In the genomic region with DNA sequence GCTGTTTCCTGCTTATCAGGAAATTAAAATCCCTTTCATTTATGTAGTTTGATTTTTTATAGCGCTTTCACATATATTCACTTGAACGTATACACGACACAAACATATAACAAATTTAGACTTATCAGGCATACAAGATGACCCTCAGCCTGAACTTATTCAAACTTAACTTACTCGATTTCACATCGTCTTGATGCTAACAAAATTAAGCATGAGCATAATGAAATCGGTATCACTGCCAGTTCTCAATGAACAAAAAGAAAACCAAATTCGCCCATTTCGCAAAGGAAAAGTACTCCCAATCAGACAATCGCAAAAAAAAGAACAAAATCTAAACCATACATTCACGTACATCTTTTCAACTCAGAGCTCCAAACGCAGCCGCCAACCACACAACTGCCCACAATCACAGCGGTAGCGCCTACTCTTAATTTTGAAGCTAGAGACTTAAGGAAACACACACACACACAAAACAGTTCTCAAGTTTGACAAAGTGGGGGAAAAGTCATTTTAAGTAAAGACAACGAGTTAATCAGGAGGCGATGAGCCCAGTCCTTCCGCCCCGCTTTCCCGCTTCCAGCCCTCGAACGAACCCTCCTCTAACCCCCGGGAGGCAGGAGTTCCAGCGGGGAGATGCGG, we compare ENCODE assay signal across 7 cellular contexts. TPM values are rescaled to one million over a fixed set of nuclear protein-coding genes. Genes with fewer than 3 reads are reported as not detected.
DNase-seq lines count a peak whose midpoint lies in the region; ATAC-seq, FAIRE-seq and TF ChIP-seq lines count a peak whose summit lies in the region.

No MANE protein-coding gene starts in this region.

- intact Hi-C loops in natural killer cell (cut with micrococcal nuclease) = no loop called here

- ATAC-seq in natural killer cell (peak in 1 of 3 donors; percentile 8), HG02870 (IDR thresholded peaks at IDR 0.05; ENCODE audit: unreplicated experiment) (no peak)

- peak; percentile 54 for FAIRE-seq in GM12891 (lab: Jason Lieb, UNC)

- TF ChIP-seq POLR2A in GM12891 (IDR thresholded peaks at IDR 0.05; ENCODE audit: low read depth, low read length) = no peak

- peak overlapping the region; percentile 84 for H3K9ac ChIP-seq in OCI-LY1 (ENCODE audit: low read length)
- peak overlapping the region in 1 of 2 donors; percentile 33 for H3K9ac ChIP-seq in duodenal mucosa (ENCODE audit: low read depth in 1 of 2, low read length in 2 of 2)

- peak overlapping the region; percentile 84 for H3K4me3 ChIP-seq in OCI-LY1 (ENCODE audit: low read depth, low read length, poor library complexity, severe bottlenecking)
- H3K4me3 ChIP-seq in duodenal mucosa (ENCODE audit: low read depth in 1 of 2, low read length in 2 of 2) = peak overlapping the region; percentile 52 to 55

- DNase-seq in GM12891 (ENCODE audit: insufficient read length, low spot score) (no peak), natural killer cell (no peak), amniotic stem cell (lab: John Stamatoyannopoulos, UW) (no peak), germinal center (ENCODE audit: low spot score) (no peak)

- H3K27ac ChIP-seq in OCI-LY1 (ENCODE audit: low read depth, low read length, poor library complexity, severe bottlenecking) (peak overlapping the region; percentile 61), duodenal mucosa (ENCODE audit: low read depth, low read length) (no peak overlapping the region)

- H3K9me3 ChIP-seq in OCI-LY1 (ENCODE audit: low read length) = no peaks in the 10 kb centered on the region
- no peaks in the 10 kb centered on the region for H3K9me3 ChIP-seq in duodenal mucosa (ENCODE audit: control insufficient read depth in 1 of 2, low read length in 2 of 2)

- H3K4me1 ChIP-seq in OCI-LY1 (ENCODE audit: insufficient read depth, low read length, severe bottlenecking) (peaks cover 42% of the 10 kb centered on the region), duodenal mucosa (ENCODE audit: control insufficient read depth in 1 of 2, insufficient read depth in 2 of 2, low read length in 2 of 2) (peaks cover 7 to 11% of the 10 kb centered on the region in 2 donors)

- no peaks in the 10 kb centered on the region for H3K36me3 Mint-ChIP-seq in natural killer cell

- no peaks in the 10 kb centered on the region for H3K9me2 ChIP-seq in OCI-LY1 (ENCODE audit: low read depth, low read length)

- no peak overlapping the region for H2AFZ ChIP-seq in OCI-LY1 (ENCODE audit: low read length)

- no peaks in the 10 kb centered on the region for H3F3A ChIP-seq in OCI-LY1 (ENCODE audit: insufficient read depth, low read length)

- H3K36me3 ChIP-seq in OCI-LY1 (ENCODE audit: insufficient read depth, low read length) = peaks cover 8% of the 10 kb centered on the region; the same call in 1 of the 2 replicates
- H3K36me3 ChIP-seq in duodenal mucosa (ENCODE audit: control insufficient read depth in 1 of 2, insufficient read depth in 2 of 2, low read length in 2 of 2) = no peaks in the 10 kb centered on the region

- H3K9me3 Mint-ChIP-seq in natural killer cell = no peaks in the 10 kb centered on the region

- H4K20me1 ChIP-seq in OCI-LY1 (ENCODE audit: insufficient read depth, low read length) = no peaks in the 10 kb centered on the region

- H3K27ac Mint-ChIP-seq in natural killer cell = no peak overlapping the region

- no peak for TF ChIP-seq CTCF in OCI-LY1 (IDR thresholded peaks at IDR 0.05; ENCODE audit: low read length)
- no peak for TF ChIP-seq CTCF in natural killer cell (IDR thresholded peaks at IDR 0.05)

- H3K27me3 ChIP-seq in OCI-LY1 (ENCODE audit: insufficient read depth, low read length) = peaks cover 4% of the 10 kb centered on the region; the same call in 1 of the 2 replicates
- H3K27me3 ChIP-seq in duodenal mucosa (ENCODE audit: control insufficient read depth in 1 of 2, insufficient read depth in 2 of 2, low read length in 2 of 2) = peaks cover 37 to 39% of the 10 kb centered on the region in 2 donors

- H3K4me2 ChIP-seq in OCI-LY1 (ENCODE audit: low read length) = peak overlapping the region; percentile 74

- H3K27me3 Mint-ChIP-seq in natural killer cell (ENCODE audit: low read depth in 2 of 2) = peaks cover 38 to 42% of the 10 kb centered on the region in 2 donors

- H3K4me1 Mint-ChIP-seq in natural killer cell = peaks cover 9 to 16% of the 10 kb centered on the region in 2 donors

- peak overlapping the region; percentile 84 for H3K4me3 Mint-ChIP-seq in natural killer cell

- H3K79me2 ChIP-seq in OCI-LY1 (ENCODE audit: insufficient read depth, low read length) = peaks cover 50% of the 10 kb centered on the region

TF ChIP-seq in GM12891, 5 proteins besides CTCF, POLR2A, EP300 and RAD21:
- TF ChIP-seq SPI1 (IDR thresholded peaks at IDR 0.05; ENCODE audit: low read depth, low read length) (no peak), POLR2AphosphoS5 (IDR thresholded peaks at IDR 0.05; ENCODE audit: low read depth, low read length) (no peak)

RNA-seq across cellular contexts. Expression of a gene that starts 1.0 kb away (rescaled TPM):
- polyA plus RNA-seq in GM12891 (2012; ENCODE audit: low read depth, missing spikeins) = 1.9 TPM
- under 1 TPM in 1 of 3 donors, not detected in 2; 0.16 TPM for total RNA-seq in natural killer cell

RNA-seq across cellular contexts. Expression of a gene that starts 18.6 kb away (rescaled TPM):
- polyA plus RNA-seq in GM12891 (2012; ENCODE audit: low read depth, missing spikeins) = not detected
- total RNA-seq in natural killer cell = not detected
